Comparison of ENCODE assay signal across 25 cellular contexts in the genomic region with DNA sequence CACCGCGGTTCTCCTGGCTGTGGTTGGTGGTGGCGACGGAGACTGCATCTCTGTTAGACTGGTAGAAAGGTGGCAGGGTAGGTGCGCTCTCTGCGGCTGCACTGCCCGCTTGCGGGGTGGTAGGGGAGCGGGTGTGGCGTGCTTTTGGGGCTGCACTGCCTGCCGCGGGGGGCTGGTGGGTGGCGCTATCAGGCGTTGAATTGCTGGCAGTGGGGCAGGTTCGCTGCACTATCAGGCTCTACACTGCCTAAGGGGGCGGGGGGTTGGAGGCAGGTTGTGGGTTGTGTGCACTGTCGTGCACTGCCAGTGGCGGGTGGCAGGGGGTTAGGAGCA. TPM values are rescaled to one million over a fixed set of nuclear protein-coding genes. Genes with fewer than 3 reads are reported as not detected.
DNase-seq lines count a peak whose midpoint lies in the region; ATAC-seq, FAIRE-seq and TF ChIP-seq lines count a peak whose summit lies in the region.
"Had no signal": no experiment of that assay in that cellular context is flagged by ENCODE, and none has a peak within 500 bp of the region (broad histone marks: within the 10 kb centered on the region; RNA-seq: fewer than 3 reads in every experiment).

No MANE protein-coding gene starts in this region.

- H3K27me3 ChIP-seq in HUES64 (ENCODE audit: insufficient read depth, low read length) (no peaks in the 10 kb centered on the region), K562 (ENCODE audit: control insufficient read depth in 2 of 2, insufficient read depth in 2 of 2, low read length in 2 of 2) (no peaks in the 10 kb centered on the region), smooth muscle cell (ENCODE audit: low read depth) (no peaks in the 10 kb centered on the region)
- H3K27me3 ChIP-seq: suprapubic skin, vagina had no signal

- POLR2A ChIA-PET in K562 (lab: Yijun Ruan, JAX) = interaction anchor here (0.5 to 1.7 kb wide), 9 partner anchors 11 to 769 kb away, joined by 3 to 10 read pairs (median 3); a partner anchor contains a TSS

- no peak for FAIRE-seq in K562 (lab: Jason Lieb, UNC)

- TF ChIP-seq CTCF in K562 (IDR thresholded peaks at IDR 0.05 in 2 of 3, conservative IDR thresholded peaks at IDR 0.05 in 1 of 3; ENCODE audit: insufficient read depth in 2 of 3, low read depth in 1 of 3, low read length in 3 of 3) (0 out of 6 replicates have a peak, but pooled peaks of 1 of the 3 experiments have one; percentile 19), smooth muscle cell (IDR thresholded peaks at IDR 0.05; ENCODE audit: borderline replicate concordance, insufficient read depth, poor library complexity, severe bottlenecking) (no peak)

- in situ Hi-C loops in K562 (cut with MboI) = no loop called here

- H3K9ac ChIP-seq in HUES64 (ENCODE audit: low read depth, low read length) (peak overlapping the region; percentile 35; the same call in 1 of the 2 replicates), K562 (ENCODE audit: insufficient read depth in 1 of 2, low read depth in 2 of 2, low read length in 2 of 2) (peak overlapping the region; percentile 89 to 99; a peak in 3 of 4 replicates), smooth muscle cell (ENCODE audit: low read depth) (no peak overlapping the region)

- ATAC-seq in K562 = peak; percentile 23
- ATAC-seq: left lobe of liver; natural killer cell treated with Interleukin-12 subunit alpha and Interleukin-12 subunit beta and Interleukin-15 and Interleukin-18, amount 100 ng/mL, for 72 hours; psoas muscle; stimulated activated effector memory CD8-positive, alpha-beta T cell treated with anti-CD3 and anti-CD28 coated beads, Interleukin-12 subunit alpha, Interleukin-12 subunit beta, amount 100 ng/mL, for 72 hours had no signal

- DNase-seq in K562 (ENCODE audit: extremely low read depth in 1 of 4, low spot score in 3 of 4) (peak in 2 of 4 experiments; percentile 37 to 41), iPS-NIHi11 (ENCODE audit: low spot score) (peak; percentile 20), smooth muscle cell (lab: John Stamatoyannopoulos, UW; ENCODE audit: unreplicated experiment) (no peak), NCI-H2029 (lab: John Stamatoyannopoulos, UW) (no peak), kidney tubule cell (ENCODE audit: low spot score) (no peak), COLO668 (lab: John Stamatoyannopoulos, UW; ENCODE audit: unreplicated experiment) (no peak)
- DNase-seq: activated B cell treated with CpG ODN at 0.5 μM for 24 hours; activated CD4-positive, alpha-beta memory T cell treated with anti-CD3 and anti-CD28 coated beads for 36 hours; activated naive CD8-positive, alpha-beta T cell treated with anti-CD3 and anti-CD28 coated beads for 36 hours; CD4-positive, alpha-beta T cell; effector CD8-positive, alpha-beta T cell; foreskin melanocyte; GF-D8; midbrain; NCI-H1105 treated with DMSO at 0.1 percent for 48 hours; NCI-H510A; psoas muscle; stimulated activated CD4-positive, alpha-beta T cell treated with anti-CD3 and anti-CD28 coated beads, Interleukin-1b, Interleukin-23, amount 100 ng/mL, for 48 hours; T-helper 9 cell had no signal

- H4K20me1 ChIP-seq in K562 (replicated peaks; ENCODE audit: control insufficient read depth, insufficient read depth, low read length) (peaks cover 5% of the 10 kb centered on the region; the same call in 1 of the 2 replicates), smooth muscle cell (ENCODE audit: low read depth) (peaks cover 37% of the 10 kb centered on the region)

- H3K4me2 ChIP-seq in K562 (ENCODE audit: insufficient read depth, low read length) (peak overlapping the region; percentile 97), smooth muscle cell (peak overlapping the region; percentile 89)

- H3K79me2 ChIP-seq in K562 (ENCODE audit: control insufficient read depth, insufficient read depth, low read length) (peaks cover 68% of the 10 kb centered on the region), smooth muscle cell (ENCODE audit: low read depth) (peaks cover 17% of the 10 kb centered on the region)

- H2AFZ ChIP-seq in K562 (ENCODE audit: low read depth, low read length) (no peak overlapping the region), smooth muscle cell (ENCODE audit: low read depth) (no peak overlapping the region)

- WGBS in HUES64 = 5% methylated on average over 18 of the region's 18 CpGs
- WGBS in K562 (ENCODE audit: insufficient coverage, low coverage, missing lambda C conversion rate) = 5% methylated on average over 14 of the region's 18 CpGs
- WGBS in smooth muscle cell (ENCODE audit: low lambda C conversion rate) = 7% methylated on average over 11 of the region's 18 CpGs

- CTCF ChIA-PET in K562 (lab: Yijun Ruan, JAX; ENCODE audit: low intra/inter-chr PET ratio) = no interaction called here

- H3K9me3 ChIP-seq in HUES64 (ENCODE audit: insufficient read depth, low read depth, low read length) (no peaks in the 10 kb centered on the region), K562 (replicated peaks; ENCODE audit: control insufficient read depth, insufficient read depth, low read depth, low read length) (no peaks in the 10 kb centered on the region), smooth muscle cell (replicated peaks; ENCODE audit: low read depth) (no peaks in the 10 kb centered on the region)
- H3K9me3 ChIP-seq: psoas muscle, suprapubic skin, vagina had no signal

- H3K4me3 ChIP-seq in HUES64 (ENCODE audit: low read length) (peak overlapping the region; percentile 98), K562 (peak overlapping the region; percentile 86), smooth muscle cell (peak overlapping the region; percentile 73)
- H3K4me3 ChIP-seq: psoas muscle, suprapubic skin, vagina had no signal

- H3K27ac ChIP-seq in HUES64 (ENCODE audit: low read depth, low read length) (no peak overlapping the region), K562 (ENCODE audit: extremely low read depth, low read depth, low read length) (peak overlapping the region; percentile 98; the same call in 2 of the 3 replicates), smooth muscle cell (ENCODE audit: low read depth) (no peak overlapping the region)
- H3K27ac ChIP-seq: psoas muscle, suprapubic skin, vagina had no signal

- no peaks in the 10 kb centered on the region for H3K9me1 ChIP-seq in K562 (ENCODE audit: control insufficient read depth, insufficient read depth, low read length)

- H3K4me1 ChIP-seq in HUES64 (ENCODE audit: insufficient read depth, low read length) (no peaks in the 10 kb centered on the region), K562 (replicated peaks in 1 of 2; ENCODE audit: control insufficient read depth in 2 of 2, insufficient read depth in 2 of 2, low read length in 2 of 2) (peaks cover 0 to 24% of the 10 kb centered on the region in 2 experiments; a peak in 3 of 5 replicates), smooth muscle cell (ENCODE audit: low read depth) (peaks cover 7% of the 10 kb centered on the region)
- H3K4me1 ChIP-seq: psoas muscle, suprapubic skin, vagina had no signal

- peaks cover 29% of the 10 kb centered on the region for H3K36me3 ChIP-seq in HUES64 (ENCODE audit: insufficient read depth, low read length)
- H3K36me3 ChIP-seq in K562 (ENCODE audit: control insufficient read depth, insufficient read depth, low read length) = peaks cover 37% of the 10 kb centered on the region; the same call in 1 of the 3 replicates
- H3K36me3 ChIP-seq in smooth muscle cell (ENCODE audit: low read depth) = no peaks in the 10 kb centered on the region
- H3K36me3 ChIP-seq: suprapubic skin, vagina had no signal

- TF ChIP-seq POLR2A in K562 (conservative IDR thresholded peaks at IDR 0.05) = no peak

- TF ChIP-seq EP300 in K562 (IDR thresholded peaks at IDR 0.05; ENCODE audit: low read length) = no peak

- no peak for TF ChIP-seq RAD21 in K562 (CRISPR knock-in tag; conservative IDR thresholded peaks at IDR 0.05 in 1 of 2, IDR thresholded peaks at IDR 0.05 in 1 of 2)

- intact Hi-C loops in K562 (cut with micrococcal nuclease) = no loop called here

- no peaks in the 10 kb centered on the region for H3F3A ChIP-seq in smooth muscle cell (ENCODE audit: low read depth)

- BruUV-seq in K562 (replicated peaks; lab: Mats Ljungman, UMichigan) = no TSS peak

RNA-seq across cellular contexts. Expression of a gene that starts 21.0 kb away (rescaled TPM):
- 2.7 TPM for polyA plus RNA-seq in HUES64 (2013, experiment 1 of 2)
- 3.6 TPM for polyA plus RNA-seq in HUES64 (2013, experiment 2 of 2)
- total RNA-seq in K562 (2011; cell fraction: chromatin; rRNA removed; ENCODE audit: low replicate concordance) = 34.8 and 81.1 TPM in 2 replicates
- 29.7 and 40.4 TPM in 2 replicates for total RNA-seq in K562 (2011; cell fraction: nucleolus; rRNA removed)
- 48.1 and 60.9 TPM in 2 replicates for total RNA-seq in K562 (2011; cell fraction: nucleoplasm; rRNA removed)
- 6.1 and 6.5 TPM in 2 replicates for total RNA-seq in K562 (2014; rRNA removed)
- 13.5 and 13.9 TPM in 2 replicates for total RNA-seq in K562 (2014; rRNA removed; fragmentation: Illumina TruSeq; extraction: Trizol)
- 10.5 and 12.8 TPM in 2 replicates for total RNA-seq in K562 (2015; rRNA removed; fragmentation: Illumina TruSeq; extraction: Trizol)
- total RNA-seq in K562 (2021) = 13.5 and 14.2 TPM in 2 replicates
- 21.9 and 24.1 TPM in 2 replicates for polyA plus RNA-seq in K562 (2011; rRNA removed)
- polyA plus RNA-seq in K562 (2011; cell fraction: cytosol; rRNA removed) = 5.6 and 11.8 TPM in 2 replicates
- polyA plus RNA-seq in K562 (2011; cell fraction: nucleus; rRNA removed) = 30.2 and 31.5 TPM in 2 replicates
- 12.9 and 20.0 TPM in 2 replicates for polyA plus RNA-seq in K562 (2012)
- 15.8 and 17.2 TPM in 2 replicates for polyA plus RNA-seq in K562 (2014; fragmentation: Illumina TruSeq; extraction: Trizol)
- 1 to 10 TPM; 3.3 to 3.7 TPM for polyA plus RNA-seq in K562 (2014; fragmentation: Nextera tagmentation; extraction: Ambion mirVana)
- 18.0 and 20.0 TPM in 2 replicates for polyA plus RNA-seq in K562 (2014; rRNA removed)
- polyA minus RNA-seq in K562 (2011; rRNA and poly(A)+ RNA removed) = 17.6 and 20.0 TPM in 2 replicates
- 6.1 and 6.8 TPM in 2 replicates for polyA minus RNA-seq in K562 (2011; cell fraction: cytosol; rRNA and poly(A)+ RNA removed)
- polyA minus RNA-seq in K562 (2011; cell fraction: nucleus; rRNA and poly(A)+ RNA removed) = 11.4 and 21.9 TPM in 2 replicates
- total RNA-seq in smooth muscle cell = 5.0 and 6.9 TPM in 2 replicates
- 3.2 and 4.8 TPM in 2 replicates for polyA plus RNA-seq in smooth muscle cell

RNA-seq across cellular contexts. Expression of a gene that starts 38.2 kb away (rescaled TPM):
- polyA plus RNA-seq in HUES64 (2013, experiment 1 of 2) = 2,091 TPM
- 2,124 TPM for polyA plus RNA-seq in HUES64 (2013, experiment 2 of 2)
- total RNA-seq in K562 (2011; cell fraction: chromatin; rRNA removed; ENCODE audit: low replicate concordance) = 854 and 1,455 TPM in 2 replicates
- total RNA-seq in K562 (2011; cell fraction: nucleolus; rRNA removed) = 1,835 and 1,893 TPM in 2 replicates
- total RNA-seq in K562 (2011; cell fraction: nucleoplasm; rRNA removed) = 1,718 and 2,743 TPM in 2 replicates
- 4,051 and 4,420 TPM in 2 replicates for total RNA-seq in K562 (2014; rRNA removed)
- total RNA-seq in K562 (2014; rRNA removed; fragmentation: Illumina TruSeq; extraction: Trizol) = 2,268 and 2,618 TPM in 2 replicates
- total RNA-seq in K562 (2015; rRNA removed; fragmentation: Illumina TruSeq; extraction: Trizol) = 3,776 and 3,843 TPM in 2 replicates
- 2,303 and 2,318 TPM in 2 replicates for total RNA-seq in K562 (2021)
- 3,764 and 5,908 TPM in 2 replicates for polyA plus RNA-seq in K562 (2011; rRNA removed)
- polyA plus RNA-seq in K562 (2011; cell fraction: cytosol; rRNA removed) = 7,594 and 7,810 TPM in 2 replicates
- 2,830 and 3,465 TPM in 2 replicates for polyA plus RNA-seq in K562 (2011; cell fraction: nucleus; rRNA removed)
- polyA plus RNA-seq in K562 (2012) = 3,329 and 5,405 TPM in 2 replicates
- polyA plus RNA-seq in K562 (2014; fragmentation: Illumina TruSeq; extraction: Trizol) = 3,833 and 4,270 TPM in 2 replicates
- 1,000 to 10,000 TPM; 3,894 to 5,311 TPM for polyA plus RNA-seq in K562 (2014; fragmentation: Nextera tagmentation; extraction: Ambion mirVana)
- polyA plus RNA-seq in K562 (2014; rRNA removed) = 3,427 and 3,846 TPM in 2 replicates
- 4,917 and 6,085 TPM in 2 replicates for polyA minus RNA-seq in K562 (2011; rRNA and poly(A)+ RNA removed)
- 3,397 and 3,535 TPM in 2 replicates for polyA minus RNA-seq in K562 (2011; cell fraction: cytosol; rRNA and poly(A)+ RNA removed)
- 973 and 1,854 TPM in 2 replicates for polyA minus RNA-seq in K562 (2011; cell fraction: nucleus; rRNA and poly(A)+ RNA removed)
- total RNA-seq in smooth muscle cell = 2,098 and 2,144 TPM in 2 replicates
- 617 and 686 TPM in 2 replicates for polyA plus RNA-seq in smooth muscle cell

RNA-seq across cellular contexts. Expression of a gene that starts 58.9 kb away (rescaled TPM):
- polyA plus RNA-seq in HUES64 (2013, experiment 1 of 2) = 13.2 TPM
- polyA plus RNA-seq in HUES64 (2013, experiment 2 of 2) = 12.2 TPM
- total RNA-seq in K562 (2011; cell fraction: chromatin; rRNA removed; ENCODE audit: low replicate concordance) = 93.5 and 120 TPM in 2 replicates
- total RNA-seq in K562 (2011; cell fraction: nucleolus; rRNA removed) = 59.6 and 64.0 TPM in 2 replicates
- total RNA-seq in K562 (2011; cell fraction: nucleoplasm; rRNA removed) = 84.3 and 102 TPM in 2 replicates
- total RNA-seq in K562 (2014; rRNA removed) = 29.5 and 31.6 TPM in 2 replicates
- 11.4 and 14.2 TPM in 2 replicates for total RNA-seq in K562 (2014; rRNA removed; fragmentation: Illumina TruSeq; extraction: Trizol)
- total RNA-seq in K562 (2015; rRNA removed; fragmentation: Illumina TruSeq; extraction: Trizol) = 21.7 and 25.6 TPM in 2 replicates
- 37.7 and 47.6 TPM in 2 replicates for total RNA-seq in K562 (2021)
- 15.6 and 19.3 TPM in 2 replicates for polyA plus RNA-seq in K562 (2011; rRNA removed)
- 15.7 and 25.0 TPM in 2 replicates for polyA plus RNA-seq in K562 (2011; cell fraction: cytosol; rRNA removed)
- polyA plus RNA-seq in K562 (2011; cell fraction: nucleus; rRNA removed) = 121 and 125 TPM in 2 replicates
- polyA plus RNA-seq in K562 (2012) = 32.5 and 45.1 TPM in 2 replicates
- 20.9 and 29.8 TPM in 2 replicates for polyA plus RNA-seq in K562 (2014; fragmentation: Illumina TruSeq; extraction: Trizol)
- 1 to 10 TPM; 1.8 to 2.1 TPM for polyA plus RNA-seq in K562 (2014; fragmentation: Nextera tagmentation; extraction: Ambion mirVana)
- polyA plus RNA-seq in K562 (2014; rRNA removed) = 34.8 and 39.3 TPM in 2 replicates
- polyA minus RNA-seq in K562 (2011; rRNA and poly(A)+ RNA removed) = 14.0 and 16.6 TPM in 2 replicates
- polyA minus RNA-seq in K562 (2011; cell fraction: cytosol; rRNA and poly(A)+ RNA removed) = 7.3 and 9.5 TPM in 2 replicates
- polyA minus RNA-seq in K562 (2011; cell fraction: nucleus; rRNA and poly(A)+ RNA removed) = 19.9 and 22.7 TPM in 2 replicates
- total RNA-seq in smooth muscle cell = 6.3 and 7.5 TPM in 2 replicates
- polyA plus RNA-seq in smooth muscle cell = 2.4 and 2.6 TPM in 2 replicates
